ENCODE assay signal across 15 cellular contexts in genomic region chr1:9203623-9204022, GRCh38. TPM values are rescaled to one million over a fixed set of nuclear protein-coding genes. Genes with fewer than 3 reads are reported as not detected.
DNase-seq lines count a peak whose midpoint lies in the region; ATAC-seq lines count a peak whose summit lies in the region.
"Had no signal": no experiment of that assay in that cellular context is flagged by ENCODE, and none has a peak within 500 bp of the region (broad histone marks: within the 10 kb centered on the region; RNA-seq: fewer than 3 reads in every experiment).

No MANE protein-coding gene starts in this region.

- CTCF ChIA-PET in activated naive CD4-positive, alpha-beta T cell treated with anti-CD3 and anti-CD28 coated beads for 36 hours (lab: Charles Lee), result no interaction called here

- no peaks in the 10 kb centered on the region for H3K36me3 Mint-ChIP-seq in activated naive CD4-positive, alpha-beta T cell treated with anti-CD3 and anti-CD28 coated beads for 36 hours (ENCODE audit: low read depth)
- no peaks in the 10 kb centered on the region for H3K36me3 Mint-ChIP-seq in T-helper 2 cell treated with Interferon-gamma antibody and Interleukin-4, amounts not matched to agents 5 μg/mL and 100 μg/mL, for 36 hours (ENCODE audit: low read depth)
- H3K36me3 Mint-ChIP-seq: activated naive CD4-positive, alpha-beta T cell treated with anti-CD3 and anti-CD28 coated beads, Interleukin-2, amount 50 U/mL, for 24 hours had no signal

- peaks cover 66% of the 10 kb centered on the region for H3K27me3 Mint-ChIP-seq in activated naive CD4-positive, alpha-beta T cell treated with anti-CD3 and anti-CD28 coated beads for 36 hours (ENCODE audit: low read depth)
- H3K27me3 Mint-ChIP-seq in T-helper 2 cell treated with Interferon-gamma antibody and Interleukin-4, amounts not matched to agents 5 μg/mL and 100 μg/mL, for 36 hours (ENCODE audit: low read depth), result peaks cover 62% of the 10 kb centered on the region

- H3K27ac Mint-ChIP-seq in activated naive CD4-positive, alpha-beta T cell treated with anti-CD3 and anti-CD28 coated beads for 36 hours, result no peak overlapping the region
- H3K27ac Mint-ChIP-seq in T-helper 2 cell treated with Interferon-gamma antibody and Interleukin-4, amounts not matched to agents 5 μg/mL and 100 μg/mL, for 36 hours, result no peak overlapping the region
- H3K27ac Mint-ChIP-seq: activated naive CD4-positive, alpha-beta T cell treated with anti-CD3 and anti-CD28 coated beads, Interleukin-2, amount 50 U/mL, for 24 hours had no signal

- intact Hi-C loops in activated naive CD4-positive, alpha-beta T cell treated with anti-CD3 and anti-CD28 coated beads for 36 hours (cut with micrococcal nuclease), result no loop called here

- DNase-seq in activated naive CD4-positive, alpha-beta T cell treated with anti-CD3 and anti-CD28 coated beads for 36 hours, result peak; percentile 34
- no peak for DNase-seq in activated naive CD4-positive, alpha-beta T cell (lab: John Stamatoyannopoulos, UW)
- DNase-seq in T-helper 2 cell treated with Interferon-gamma antibody and Interleukin-4, amounts not matched to agents 5 μg/mL and 100 μg/mL, for 36 hours (ENCODE audit: low spot score), result peak; percentile 42
- peak; percentile 55 for DNase-seq in stimulated activated naive CD8-positive, alpha-beta T cell treated with anti-CD3 and anti-CD28 coated beads, Interleukin-15, Interleukin-2, amounts not matched to agents 100 U/mL and 50 U/mL, for 24 hours
- DNase-seq in NCI-H510A (lab: John Stamatoyannopoulos, UW) (no peak), midbrain (lab: John Stamatoyannopoulos, UW) (no peak)
- DNase-seq: activated CD4-positive, CD25-positive, alpha-beta regulatory T cell; cerebellar nuclear complex; foreskin fibroblast; left ventricle myocardium inferior; NCI-H1048; NCI-H82 had no signal

- peaks cover 25% of the 10 kb centered on the region for H3K4me1 Mint-ChIP-seq in activated naive CD4-positive, alpha-beta T cell treated with anti-CD3 and anti-CD28 coated beads for 36 hours (ENCODE audit: low read depth)
- peaks cover 36% of the 10 kb centered on the region for H3K4me1 Mint-ChIP-seq in T-helper 2 cell treated with Interferon-gamma antibody and Interleukin-4, amounts not matched to agents 5 μg/mL and 100 μg/mL, for 36 hours (ENCODE audit: low read depth)

- H3K9me3 Mint-ChIP-seq in activated naive CD4-positive, alpha-beta T cell treated with anti-CD3 and anti-CD28 coated beads for 36 hours, result no peaks in the 10 kb centered on the region
- no peaks in the 10 kb centered on the region for H3K9me3 Mint-ChIP-seq in T-helper 2 cell treated with Interferon-gamma antibody and Interleukin-4, amounts not matched to agents 5 μg/mL and 100 μg/mL, for 36 hours
- H3K9me3 Mint-ChIP-seq: activated naive CD4-positive, alpha-beta T cell treated with anti-CD3 and anti-CD28 coated beads, Interleukin-2, amount 50 U/mL, for 24 hours had no signal

- no peak overlapping the region for H3K4me3 Mint-ChIP-seq in activated naive CD4-positive, alpha-beta T cell treated with anti-CD3 and anti-CD28 coated beads for 36 hours
- H3K4me3 Mint-ChIP-seq in T-helper 2 cell treated with Interferon-gamma antibody and Interleukin-4, amounts not matched to agents 5 μg/mL and 100 μg/mL, for 36 hours, result no peak overlapping the region
- H3K4me3 Mint-ChIP-seq: activated naive CD4-positive, alpha-beta T cell treated with anti-CD3 and anti-CD28 coated beads, Interleukin-2, amount 50 U/mL, for 24 hours had no signal

- ATAC-seq in esophagus mucosa (peak; percentile 26), HG03045 (IDR thresholded peaks at IDR 0.05; ENCODE audit: unreplicated experiment) (no peak)
- ATAC-seq in stimulated activated naive CD8-positive, alpha-beta T cell treated with anti-CD3 and anti-CD28 coated beads, Interleukin-15, Interleukin-2, amounts not matched to agents 100 U/mL and 50 U/mL, for 24 hours, result peak; percentile 29

RNA-seq across cellular contexts. Expression of gene H6PD, which starts 31.0 kb away (rescaled TPM):
- total RNA-seq in activated naive CD4-positive, alpha-beta T cell treated with anti-CD3 and anti-CD28 coated beads for 36 hours, result 1 to 10 TPM; 7.8 to 8.3 TPM
- total RNA-seq in esophagus mucosa, result 20.4 TPM

Comparison
In these comparisons a context has a peak if more than half of its experiments do, and no peak if none do; other contexts are left out.
1. DNase-seq: peak in activated naive CD4-positive, alpha-beta T cell treated with anti-CD3 and anti-CD28 coated beads for 36 hours (single experiment), T-helper 2 cell treated with Interferon-gamma antibody and Interleukin-4, amounts not matched to agents 5 μg/mL and 100 μg/mL, for 36 hours (single experiment) and stimulated activated naive CD8-positive, alpha-beta T cell treated with anti-CD3 and anti-CD28 coated beads, Interleukin-15, Interleukin-2, amounts not matched to agents 100 U/mL and 50 U/mL, for 24 hours (single experiment); none in activated naive CD4-positive, alpha-beta T cell (0 of 4), NCI-H510A (single experiment) and midbrain (single experiment).